11 cellular contexts compared by ENCODE assay signal in the genomic region with DNA sequence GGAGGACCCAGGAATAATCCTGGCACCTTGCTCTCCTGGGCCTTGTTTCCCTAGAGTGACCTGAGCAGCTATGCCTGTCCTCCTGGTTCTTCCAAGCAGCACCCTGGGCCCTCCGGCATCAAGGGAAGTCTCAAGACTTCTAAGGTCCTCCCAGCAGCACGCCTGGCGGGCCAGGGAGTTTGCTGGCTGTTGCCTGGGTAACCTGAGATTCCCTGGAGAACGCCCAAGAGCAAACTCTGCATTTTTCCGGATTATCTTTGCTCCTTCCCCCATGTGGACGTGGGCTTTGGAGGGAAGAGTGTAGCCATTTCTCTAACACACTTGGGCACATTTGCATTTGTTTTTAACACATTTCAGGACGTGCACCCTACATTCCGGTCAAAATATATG.
DNase-seq lines count a peak whose midpoint lies in the region; ATAC-seq and TF ChIP-seq lines count a peak whose summit lies in the region.
"Had no signal": no experiment of that assay in that cellular context is flagged by ENCODE, and none has a peak within 500 bp of the region (broad histone marks: within the 10 kb centered on the region; RNA-seq: fewer than 3 reads in every experiment).

No MANE protein-coding gene starts in this region.

- peaks cover 8 to 22% (median 20%) of the 10 kb centered on the region in 4 donors for H3K4me1 Mint-ChIP-seq in CD4-positive, alpha-beta memory T cell
- H3K4me1 Mint-ChIP-seq: memory B cell had no signal

- DNase-seq in EH (ENCODE audit: low read depth) (peak; percentile 89), SK-N-MC (ENCODE audit: low read depth, low spot score) (peak; percentile 77), heart right ventricle (peak; percentile 63 to 67), posterior cingulate gyrus (peak in 8 of 10 donors; percentile 26 to 93 (median 56)), GM10266 (ENCODE audit: extremely low spot score) (no peak), HuH-7.5 (ENCODE audit: low spot score) (no peak)
- DNase-seq in CD4-positive, alpha-beta memory T cell, result no peak
- no peak for DNase-seq in effector CD4-positive, alpha-beta T cell
- DNase-seq: Karpas-422 had no signal

- TF ChIP-seq CTCF in heart right ventricle (IDR thresholded peaks at IDR 0.05) (no peak), GM10266 (IDR thresholded peaks at IDR 0.05; ENCODE audit: control insufficient read depth, insufficient read depth, low read depth, missing control alignments) (no peak)

- no peaks in the 10 kb centered on the region for H3K27me3 ChIP-seq in heart right ventricle
- no peaks in the 10 kb centered on the region for H3K27me3 ChIP-seq in CD4-positive, alpha-beta memory T cell (ENCODE audit: insufficient read depth, low read length)

- CTCF ChIA-PET in CD4-positive, alpha-beta memory T cell (lab: Charles Lee; ENCODE audit: partially characterized antibody), result interaction anchor here (0.6 kb wide), 1 partner anchor 158 kb away, joined by 3 read pairs; no protein-coding TSS in a partner anchor

- H3K27me3 Mint-ChIP-seq in CD4-positive, alpha-beta memory T cell, result no peaks in the 10 kb centered on the region
- H3K27me3 Mint-ChIP-seq: activated naive CD4-positive, alpha-beta T cell treated with anti-CD3 and anti-CD28 coated beads, Interleukin-2, amount 50 U/mL, for 24 hours; memory B cell had no signal

- H3K36me3 ChIP-seq in SK-N-MC (ENCODE audit: insufficient read depth, low read length) (no peaks in the 10 kb centered on the region), heart right ventricle (peaks cover 0 to 3% (median 0%) of the 10 kb centered on the region in 9 donors)
- no peaks in the 10 kb centered on the region for H3K36me3 ChIP-seq in CD4-positive, alpha-beta memory T cell (ENCODE audit: insufficient read depth, low read length)

- 60 to 62% methylated on average over 8 of the region's 8 CpGs for WGBS in heart right ventricle, 2 donors

- H3K36me3 Mint-ChIP-seq in CD4-positive, alpha-beta memory T cell, result peaks cover 0 to 4% of the 10 kb centered on the region in 2 donors
- H3K36me3 Mint-ChIP-seq: activated naive CD4-positive, alpha-beta T cell treated with anti-CD3 and anti-CD28 coated beads, Interleukin-2, amount 50 U/mL, for 24 hours; memory B cell had no signal

- ATAC-seq in heart right ventricle, result peak; percentile 32 to 79 (median 68)

- H3K9me3 Mint-ChIP-seq in CD4-positive, alpha-beta memory T cell, result no peaks in the 10 kb centered on the region
- H3K9me3 Mint-ChIP-seq: activated naive CD4-positive, alpha-beta T cell treated with anti-CD3 and anti-CD28 coated beads, Interleukin-2, amount 50 U/mL, for 24 hours; memory B cell had no signal

- H3K9me3 ChIP-seq in SK-N-MC (ENCODE audit: low read depth, low read length) (no peaks in the 10 kb centered on the region), heart right ventricle (no peaks in the 10 kb centered on the region)
- no peaks in the 10 kb centered on the region for H3K9me3 ChIP-seq in CD4-positive, alpha-beta memory T cell (ENCODE audit: control insufficient read depth in 1 of 2, low read length in 2 of 2)

- H3K27ac Mint-ChIP-seq in CD4-positive, alpha-beta memory T cell, result peak overlapping the region in 2 of 7 donors; percentile 42 to 48
- H3K27ac Mint-ChIP-seq: activated naive CD4-positive, alpha-beta T cell treated with anti-CD3 and anti-CD28 coated beads, Interleukin-2, amount 50 U/mL, for 24 hours; memory B cell had no signal

- peak overlapping the region; percentile 95 for H3K27ac ChIP-seq in SK-N-MC
- H3K27ac ChIP-seq in heart right ventricle, result peak overlapping the region in 8 of 10 donors; percentile 31 to 67 (median 62)
- H3K27ac ChIP-seq in CD4-positive, alpha-beta memory T cell (ENCODE audit: low read depth, low read length), result no peak overlapping the region

- POLR2A ChIA-PET in CD4-positive, alpha-beta memory T cell (lab: Charles Lee; ENCODE audit: partially characterized antibody), result interaction anchor here (0.8 kb wide), 1 partner anchor 254 kb away, joined by 3 read pairs; no protein-coding TSS in a partner anchor

- peak overlapping the region in 4 of 8 donors; percentile 6 to 76 (median 42) for H3K4me3 Mint-ChIP-seq in CD4-positive, alpha-beta memory T cell
- H3K4me3 Mint-ChIP-seq: activated naive CD4-positive, alpha-beta T cell treated with anti-CD3 and anti-CD28 coated beads, Interleukin-2, amount 50 U/mL, for 24 hours; memory B cell had no signal

- intact Hi-C loops in heart right ventricle (cut with DNase I) (loop anchor here in 2 of 10 donors (5.0 to 10.0 kb wide), 2 partner anchors 115 to 123 kb away; a partner anchor contains a TSS), posterior cingulate gyrus (cut with DNase I) (no loop called here)
- intact Hi-C loops in CD4-positive, alpha-beta memory T cell (cut with micrococcal nuclease), result no loop called here

- H3K4me3 ChIP-seq in SK-N-MC (peak overlapping the region; percentile 77), heart right ventricle (no peak overlapping the region)
- H3K4me3 ChIP-seq in CD4-positive, alpha-beta memory T cell (ENCODE audit: low read length in 2 of 2), result no peak overlapping the region

- peaks cover 0 to 29% (median 14%) of the 10 kb centered on the region in 9 donors for H3K4me1 ChIP-seq in heart right ventricle
- H3K4me1 ChIP-seq in CD4-positive, alpha-beta memory T cell (ENCODE audit: insufficient read depth, low read length), result peaks cover 16% of the 10 kb centered on the region

- H3K9ac ChIP-seq in SK-N-MC (ENCODE audit: insufficient read length), result peak overlapping the region; percentile 25

Comparison
In these comparisons a context has a peak if more than half of its experiments do, and no peak if none do; other contexts are left out.
1. DNase-seq: peak in EH (single experiment), SK-N-MC (single experiment), heart right ventricle (2 of 2) and posterior cingulate gyrus (8 of 10); none in CD4-positive, alpha-beta memory T cell (0 of 5), GM10266 (single experiment), HuH-7.5 (single experiment) and effector CD4-positive, alpha-beta T cell (single experiment).